1 cellular context compared by ENCODE assay signal in genomic region chr7:112056409-112056808, GRCh38.
TF ChIP-seq lines count a peak whose summit lies in the region.

No MANE protein-coding gene starts in this region.

TF ChIP-seq in HepG2, 621 proteins besides CTCF, POLR2A, EP300 and RAD21 (continued from another document):
- TF ChIP-seq HOMEZ (CRISPR knock-in tag; IDR thresholded peaks at IDR 0.05; ENCODE audit: low read depth) (no peak), MED13 (CRISPR knock-in tag; IDR thresholded peaks at IDR 0.05) (no peak), PREB (CRISPR knock-in tag; IDR thresholded peaks at IDR 0.05) (no peak), ZNF430 (CRISPR knock-in tag; IDR thresholded peaks at IDR 0.05) (no peak), PHF5A (CRISPR knock-in tag; IDR thresholded peaks at IDR 0.05; ENCODE audit: low read depth, unreplicated experiment) (no peak), NFE2 (CRISPR knock-in tag; IDR thresholded peaks at IDR 0.05) (no peak), CREBL2 (CRISPR knock-in tag; IDR thresholded peaks at IDR 0.05; ENCODE audit: borderline replicate concordance) (no peak), HNF4A (CRISPR knock-in tag; IDR thresholded peaks at IDR 0.05) (0 out of 2 replicates have a peak, but pooled peaks have one; percentile 14), ZNF251 (CRISPR knock-in tag; IDR thresholded peaks at IDR 0.05) (no peak), ZNF296 (CRISPR knock-in tag; conservative IDR thresholded peaks at IDR 0.05) (no peak), HOXA7 (CRISPR knock-in tag; IDR thresholded peaks at IDR 0.05) (no peak), MIER3 (CRISPR knock-in tag; IDR thresholded peaks at IDR 0.05; ENCODE audit: borderline replicate concordance) (no peak), ZNF563 (CRISPR knock-in tag; IDR thresholded peaks at IDR 0.05) (no peak), RELA (CRISPR knock-in tag; IDR thresholded peaks at IDR 0.05) (peak; percentile 98), TEAD2 (CRISPR knock-in tag; IDR thresholded peaks at IDR 0.05) (no peak), ZBTB26 (CRISPR knock-in tag; IDR thresholded peaks at IDR 0.05; ENCODE audit: borderline replicate concordance) (no peak), ZNF530 (CRISPR knock-in tag; IDR thresholded peaks at IDR 0.05; ENCODE audit: low read depth) (no peak), SIN3A (IDR thresholded peaks at IDR 0.05; ENCODE audit: borderline replicate concordance, low read depth, low read length) (no peak), TIGD3 (CRISPR knock-in tag; IDR thresholded peaks at IDR 0.05; ENCODE audit: borderline replicate concordance) (no peak), ATM (IDR thresholded peaks at IDR 0.05; ENCODE audit: borderline replicate concordance) (no peak), ZNF432 (CRISPR knock-in tag; IDR thresholded peaks at IDR 0.05; ENCODE audit: borderline replicate concordance) (no peak), ARID2 (CRISPR knock-in tag; IDR thresholded peaks at IDR 0.05; ENCODE audit: borderline replicate concordance) (no peak), EED (CRISPR knock-in tag; IDR thresholded peaks at IDR 0.05) (no peak), DRAP1 (CRISPR knock-in tag; IDR thresholded peaks at IDR 0.05) (no peak), BCL6 (CRISPR knock-in tag; IDR thresholded peaks at IDR 0.05) (peak; percentile 60)
